Comparison of ENCODE assay signal across 14 cellular contexts in the genomic region with DNA sequence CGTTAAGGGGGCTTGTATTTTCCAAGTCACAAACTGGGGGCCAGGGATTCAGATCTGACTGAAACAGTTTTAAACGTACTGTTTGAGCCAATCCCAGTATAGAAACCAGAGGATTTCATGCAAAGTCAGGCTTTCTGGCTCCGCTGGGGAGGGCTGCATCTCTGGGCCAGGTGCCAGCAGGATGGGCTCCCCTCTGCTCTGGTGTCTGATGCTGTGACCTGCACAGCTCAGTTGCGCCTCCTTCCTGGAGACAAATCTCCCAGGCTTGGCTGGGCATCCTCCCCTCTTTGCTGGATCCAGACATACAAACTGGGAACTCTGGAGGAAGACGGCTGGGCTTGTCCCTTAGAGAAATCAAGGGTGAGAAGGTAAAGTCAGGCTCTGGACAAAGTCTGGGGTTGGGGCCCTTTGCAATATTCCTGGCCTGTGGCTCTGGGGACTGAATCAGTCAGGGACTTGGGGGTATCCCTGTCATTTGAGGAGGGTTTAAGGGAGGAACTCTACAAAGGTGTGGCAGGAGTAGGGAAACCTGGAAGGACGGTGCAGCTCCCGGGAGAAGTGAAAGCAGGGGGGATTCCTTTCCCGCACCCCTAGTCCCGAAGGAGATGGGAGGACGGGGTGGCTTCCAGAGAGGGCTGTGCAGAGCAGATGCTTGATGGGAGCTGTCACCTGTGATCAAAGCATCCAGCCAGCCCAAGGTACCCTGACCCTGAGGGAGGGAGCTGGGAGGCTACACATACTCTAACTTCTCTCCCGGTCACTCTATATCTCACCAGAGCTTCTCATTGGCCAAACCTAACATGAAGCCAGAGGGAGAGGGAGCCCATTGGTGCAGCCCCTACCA.
DNase-seq lines count a peak whose midpoint lies in the region; TF ChIP-seq lines count a peak whose summit lies in the region.
"Had no signal": no experiment of that assay in that cellular context is flagged by ENCODE, and none has a peak within 500 bp of the region (broad histone marks: within the 10 kb centered on the region; RNA-seq: fewer than 3 reads in every experiment).

No MANE protein-coding gene starts in this region.

- TF ChIP-seq CTCF in glutamatergic neuron (IDR thresholded peaks at IDR 0.05; ENCODE audit: partially characterized antibody, unreplicated experiment) = no peak

- H3K9me3 Mint-ChIP-seq in glutamatergic neuron (ENCODE audit: unreplicated experiment) = peaks cover 1% of the 10 kb centered on the region
- H3K9me3 Mint-ChIP-seq: HFFc6 had no signal

- H3K27me3 Mint-ChIP-seq in glutamatergic neuron (ENCODE audit: unreplicated experiment) = peaks cover 8% of the 10 kb centered on the region

- peaks cover 13% of the 10 kb centered on the region for H3K4me1 Mint-ChIP-seq in glutamatergic neuron (ENCODE audit: low read depth, unreplicated experiment)

- no peak overlapping the region for H3K27ac Mint-ChIP-seq in glutamatergic neuron (ENCODE audit: unreplicated experiment)
- H3K27ac Mint-ChIP-seq: HFFc6 had no signal

- peaks cover under 1% of the 10 kb centered on the region for H3K36me3 Mint-ChIP-seq in glutamatergic neuron (ENCODE audit: unreplicated experiment)

- DNase-seq in NCI-H2171 treated with DMSO at 0.1 percent for 48 hours (lab: John Stamatoyannopoulos, UW) (peak; percentile 16), NCI-H2171 (lab: John Stamatoyannopoulos, UW) (no peak), COR-L47 (lab: John Stamatoyannopoulos, UW) (peak; percentile 17), RPMI8226 (peak; percentile 59), glutamatergic neuron (no peak), Ammon's horn (ENCODE audit: low spot score) (no peak)
- no peak for DNase-seq in activated T-cell treated with anti-CD3 and anti-CD28 coated beads, Interleukin-2, amount 50 U/mL, for 48 hours
- no peak for DNase-seq in activated CD8-positive, alpha-beta memory T cell treated with anti-CD3 and anti-CD28 coated beads, Interleukin-2, amount 50 U/mL, for 4 hours
- DNase-seq: DMS79; HFFc6; NCI-H1436 treated with DMSO at 0.1 percent for 48 hours; NCI-H2107; NK-92 treated with Interleukin-12 subunit alpha and Interleukin-12 subunit beta, amount 100 ng/mL, for 24 hours; OCI-M1 had no signal

- peak overlapping the region; percentile 25 for H3K4me3 Mint-ChIP-seq in glutamatergic neuron (ENCODE audit: unreplicated experiment)
- H3K4me3 Mint-ChIP-seq: HFFc6 had no signal

Comparison
In these comparisons a context has a peak if more than half of its experiments do, and no peak if none do; other contexts are left out.
1. DNase-seq: peak in NCI-H2171 treated with DMSO at 0.1 percent for 48 hours (single experiment), COR-L47 (single experiment) and RPMI8226 (single experiment); none in NCI-H2171 (single experiment), glutamatergic neuron (single experiment), activated T-cell treated with anti-CD3 and anti-CD28 coated beads, Interleukin-2, amount 50 U/mL, for 48 hours (0 of 2), activated CD8-positive, alpha-beta memory T cell treated with anti-CD3 and anti-CD28 coated beads, Interleukin-2, amount 50 U/mL, for 4 hours (single experiment) and Ammon's horn (single experiment).